15 cellular contexts compared by ENCODE assay signal in the genomic region with DNA sequence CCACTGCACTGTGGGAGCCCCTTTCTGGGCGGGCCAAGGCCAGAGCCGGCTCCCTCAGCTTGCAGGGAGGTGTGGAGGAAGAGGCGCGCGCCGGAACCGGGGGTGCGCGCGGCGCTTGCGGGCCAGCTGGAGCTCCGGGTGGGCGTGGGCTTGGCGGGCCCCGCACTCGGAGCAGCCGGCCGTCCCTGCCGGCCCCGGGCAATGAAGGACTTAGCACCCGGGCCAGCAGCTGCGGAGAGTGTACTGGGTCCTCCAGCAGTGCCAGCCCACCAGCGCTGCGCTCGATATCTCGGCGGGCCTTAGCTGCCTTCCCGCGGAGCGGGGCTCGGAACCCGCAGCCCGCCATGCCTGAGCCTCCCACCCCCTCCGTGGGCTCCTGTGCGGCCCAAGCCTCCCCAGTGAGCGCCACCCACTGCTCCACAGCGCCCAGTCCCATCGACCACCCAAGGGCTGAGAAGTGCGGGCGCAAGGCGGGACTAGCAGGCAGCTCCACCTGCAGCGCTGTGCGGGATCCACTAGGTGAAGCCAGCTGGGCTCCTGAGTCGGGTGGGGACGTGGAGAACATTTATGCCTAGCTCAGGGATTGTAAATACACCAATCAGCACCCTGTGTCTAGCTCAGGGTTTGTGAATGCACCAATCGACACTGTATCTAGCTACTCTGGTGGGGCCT. TPM values are rescaled to one million over a fixed set of nuclear protein-coding genes. Genes with fewer than 3 reads are reported as not detected.
"Had no signal": no experiment of that assay in that cellular context is flagged by ENCODE, and none has a peak within 500 bp of the region (broad histone marks: within the 10 kb centered on the region; RNA-seq: fewer than 3 reads in every experiment).

No MANE protein-coding gene starts in this region.

RNA-seq across cellular contexts. Expression of a gene that starts 24.2 kb away (rescaled TPM):
- total RNA-seq: activated CD4-positive, alpha-beta memory T cell treated with anti-CD3 and anti-CD28 coated beads, Interleukin-2, amount 10 ng/mL, durations not matched to agents 7 days and 5 days; activated CD4-positive, alpha-beta T cell treated with anti-CD3 and anti-CD28 coated beads for 36 hours; activated CD4-positive, alpha-beta T cell treated with anti-CD3 and anti-CD28 coated beads, Interleukin-2, amount 10 ng/mL, durations not matched to agents 7 days and 5 days; activated CD8-positive, alpha-beta memory T cell treated with anti-CD3 and anti-CD28 coated beads, Interleukin-2, amount 10 ng/mL, durations not matched to agents 7 days and 5 days; activated CD8-positive, alpha-beta T cell treated with anti-CD3 and anti-CD28 coated beads, Interleukin-2, amount 10 ng/mL, durations not matched to agents 7 days and 5 days; activated naive CD8-positive, alpha-beta T cell treated with anti-CD3 and anti-CD28 coated beads, Interleukin-2, amount 10 ng/mL, durations not matched to agents 7 days and 5 days; activated T-helper 2 cell treated with anti-CD3 and anti-CD28 coated beads, Interferon-gamma antibody, Interleukin-2, Interleukin-4, amounts not matched to agents 10 μg/mL and 5 μg/mL and 100 μg/mL, durations not matched to agents 14 hours and 24 hours and 36 hours; ascending aorta; bronchial epithelial cell; cardiac muscle cell; chondrocyte; T-helper 1 cell treated with Interleukin-12 subunit alpha and Interleukin-12 subunit beta and Interleukin-4 antibody, amounts not matched to agents 30 ng/mL and 1 ng/mL, for 36 hours; T-helper 17 cell; WTC11 had no signal
- polyA plus RNA-seq: cardiac muscle cell had no signal

RNA-seq across cellular contexts. Expression of a gene that starts 43.2 kb away (rescaled TPM):
- total RNA-seq: activated CD4-positive, alpha-beta memory T cell treated with anti-CD3 and anti-CD28 coated beads, Interleukin-2, amount 10 ng/mL, durations not matched to agents 7 days and 5 days; activated CD4-positive, alpha-beta T cell treated with anti-CD3 and anti-CD28 coated beads for 36 hours; activated CD4-positive, alpha-beta T cell treated with anti-CD3 and anti-CD28 coated beads, Interleukin-2, amount 10 ng/mL, durations not matched to agents 7 days and 5 days; activated CD8-positive, alpha-beta memory T cell treated with anti-CD3 and anti-CD28 coated beads, Interleukin-2, amount 10 ng/mL, durations not matched to agents 7 days and 5 days; activated CD8-positive, alpha-beta T cell treated with anti-CD3 and anti-CD28 coated beads, Interleukin-2, amount 10 ng/mL, durations not matched to agents 7 days and 5 days; activated naive CD8-positive, alpha-beta T cell treated with anti-CD3 and anti-CD28 coated beads, Interleukin-2, amount 10 ng/mL, durations not matched to agents 7 days and 5 days; activated T-helper 2 cell treated with anti-CD3 and anti-CD28 coated beads, Interferon-gamma antibody, Interleukin-2, Interleukin-4, amounts not matched to agents 10 μg/mL and 5 μg/mL and 100 μg/mL, durations not matched to agents 14 hours and 24 hours and 36 hours; T-helper 1 cell treated with Interleukin-12 subunit alpha and Interleukin-12 subunit beta and Interleukin-4 antibody, amounts not matched to agents 30 ng/mL and 1 ng/mL, for 36 hours; T-helper 17 cell; T-helper 2 cell treated with Interferon-gamma antibody and Interleukin-4, amounts not matched to agents 100 ng/mL and 5 ng/mL, for 36 hours had no signal
- polyA plus RNA-seq: cardiac muscle cell had no signal
